ENCODE assay signal across 8 cellular contexts in genomic region chr19:28873301-28873700, GRCh38.
"Had no signal": no experiment of that assay in that cellular context is flagged by ENCODE, and none has a peak within 500 bp of the region (broad histone marks: within the 10 kb centered on the region; RNA-seq: fewer than 3 reads in every experiment).

No MANE protein-coding gene starts in this region.

- H3K9me3 ChIP-seq: HAP-1 had no signal

- DNase-seq: GM23248, GOT3, H7, HFFc6 had no signal

- ATAC-seq: HCT116, HepG2 had no signal

- H3K36me3 ChIP-seq: HAP-1 had no signal

- H3K4me3 ChIP-seq: GM23248, HAP-1 had no signal

- H3K4me1 ChIP-seq: HAP-1 had no signal

- H3K27ac ChIP-seq: GM23248, HL-60 had no signal
